Comparison of ENCODE assay signal across 9 cellular contexts in the genomic region with DNA sequence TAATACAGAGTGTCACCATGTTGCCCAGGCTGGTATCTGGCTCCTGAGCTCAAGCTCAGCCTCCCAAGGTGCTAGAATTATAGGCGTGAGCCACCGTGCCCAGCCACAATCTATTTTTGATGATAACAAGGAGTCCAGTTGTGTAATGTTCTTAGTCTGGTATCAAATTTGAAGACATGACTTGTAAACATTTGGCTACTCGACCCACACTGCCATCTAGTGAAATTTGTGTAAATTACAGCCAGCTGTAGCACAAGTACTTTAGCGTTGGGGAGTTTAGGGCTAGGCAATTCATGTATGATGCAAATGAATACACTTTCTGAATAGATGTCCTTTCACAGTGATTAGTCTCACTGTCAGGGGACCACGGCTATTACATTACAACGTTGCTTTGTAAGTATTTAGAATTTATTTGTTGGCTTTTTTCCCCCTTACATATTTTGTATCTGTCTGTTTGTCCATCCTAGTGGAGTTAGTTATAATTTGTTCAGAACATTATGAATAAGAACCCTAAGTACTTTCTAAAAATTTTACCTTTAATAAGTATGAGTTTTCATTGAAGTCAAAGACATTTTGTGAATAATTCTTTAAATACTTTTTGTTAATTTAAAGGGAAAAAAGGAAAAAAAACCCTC.
DNase-seq lines count a peak whose midpoint lies in the region; ATAC-seq and TF ChIP-seq lines count a peak whose summit lies in the region.
"Had no signal": no experiment of that assay in that cellular context is flagged by ENCODE, and none has a peak within 500 bp of the region (broad histone marks: within the 10 kb centered on the region; RNA-seq: fewer than 3 reads in every experiment).

No MANE protein-coding gene starts in this region.

- peak; percentile 96 for ATAC-seq in HG02678 (IDR thresholded peaks at IDR 0.05; ENCODE audit: unreplicated experiment)
- ATAC-seq in SK-N-SH treated with all-trans-retinoic acid at 6 μM for 48 hours: peak; percentile 93
- ATAC-seq in sciatic nerve: peak; percentile 83

- 0 to 1% (median 1%) methylated on average over 6 of the region's 6 CpGs for WGBS in adrenal gland, 4 donors

- H3K36me3 ChIP-seq in adrenal gland (replicated peaks in 1 of 2) (no peaks in the 10 kb centered on the region), left ventricle myocardium inferior (no peaks in the 10 kb centered on the region)
- H3K36me3 ChIP-seq: BLaER1 had no signal

- intact Hi-C loops in adrenal gland (cut with DNase I): loop anchor here (5.0 to 10.0 kb wide), 3 partner anchors 272 to 412 kb away; no protein-coding TSS in a partner anchor
- intact Hi-C loops in left ventricle myocardium inferior (cut with micrococcal nuclease): loop anchor here (5.0 kb wide), 1 partner anchor 279 kb away; no protein-coding TSS in a partner anchor
- intact Hi-C loops in sciatic nerve (cut with DNase I): no loop called here

- peak; percentile 52 to 69 for DNase-seq in NCI-H2081 (lab: John Stamatoyannopoulos, UW)
- no peak for DNase-seq in NCI-H2081 treated with DMSO at 0.1 percent for 48 hours (lab: John Stamatoyannopoulos, UW)
- peak; percentile 41 for DNase-seq in NCI-H1092 (lab: John Stamatoyannopoulos, UW)
- DNase-seq in adrenal gland: peak; percentile 48 to 86 (median 63)
- DNase-seq in left ventricle myocardium inferior: no peak
- no peak for DNase-seq in sciatic nerve (ENCODE audit: low spot score)

- no peak overlapping the region for H3K4me3 ChIP-seq in adrenal gland
- H3K4me3 ChIP-seq in left ventricle myocardium inferior: no peak overlapping the region
- H3K4me3 ChIP-seq: BLaER1 had no signal

- H3K27ac ChIP-seq in adrenal gland (no peak overlapping the region), left ventricle myocardium inferior (replicated peaks) (no peak overlapping the region)
- H3K27ac ChIP-seq: BLaER1 had no signal

- H3K4me1 ChIP-seq in adrenal gland (replicated peaks in 1 of 2) (no peaks in the 10 kb centered on the region), left ventricle myocardium inferior (peaks cover 9% of the 10 kb centered on the region)
- H3K4me1 ChIP-seq: BLaER1 had no signal

- TF ChIP-seq POLR2A in adrenal gland (IDR thresholded peaks at IDR 0.05): no peak

- no peaks in the 10 kb centered on the region for H3K9me3 ChIP-seq in adrenal gland (replicated peaks in 1 of 3)
- no peaks in the 10 kb centered on the region for H3K9me3 ChIP-seq in left ventricle myocardium inferior (replicated peaks)
- H3K9me3 ChIP-seq: BLaER1 had no signal

- TF ChIP-seq CTCF in adrenal gland (IDR thresholded peaks at IDR 0.05): peak; percentile 85 to 94 (median 88)
- TF ChIP-seq CTCF in left ventricle myocardium inferior (IDR thresholded peaks at IDR 0.05; ENCODE audit: borderline replicate concordance): peak; percentile 90

- peaks cover 6% of the 10 kb centered on the region for H3K27me3 ChIP-seq in adrenal gland
- peaks cover 17% of the 10 kb centered on the region for H3K27me3 ChIP-seq in left ventricle myocardium inferior (ENCODE audit: low read depth)
- H3K27me3 ChIP-seq: BLaER1 had no signal

TF ChIP-seq in SK-N-SH treated with all-trans-retinoic acid at 6 μM for 48 hours, 23 proteins besides CTCF, POLR2A, EP300 and RAD21:
- TF ChIP-seq, protein P1, sequence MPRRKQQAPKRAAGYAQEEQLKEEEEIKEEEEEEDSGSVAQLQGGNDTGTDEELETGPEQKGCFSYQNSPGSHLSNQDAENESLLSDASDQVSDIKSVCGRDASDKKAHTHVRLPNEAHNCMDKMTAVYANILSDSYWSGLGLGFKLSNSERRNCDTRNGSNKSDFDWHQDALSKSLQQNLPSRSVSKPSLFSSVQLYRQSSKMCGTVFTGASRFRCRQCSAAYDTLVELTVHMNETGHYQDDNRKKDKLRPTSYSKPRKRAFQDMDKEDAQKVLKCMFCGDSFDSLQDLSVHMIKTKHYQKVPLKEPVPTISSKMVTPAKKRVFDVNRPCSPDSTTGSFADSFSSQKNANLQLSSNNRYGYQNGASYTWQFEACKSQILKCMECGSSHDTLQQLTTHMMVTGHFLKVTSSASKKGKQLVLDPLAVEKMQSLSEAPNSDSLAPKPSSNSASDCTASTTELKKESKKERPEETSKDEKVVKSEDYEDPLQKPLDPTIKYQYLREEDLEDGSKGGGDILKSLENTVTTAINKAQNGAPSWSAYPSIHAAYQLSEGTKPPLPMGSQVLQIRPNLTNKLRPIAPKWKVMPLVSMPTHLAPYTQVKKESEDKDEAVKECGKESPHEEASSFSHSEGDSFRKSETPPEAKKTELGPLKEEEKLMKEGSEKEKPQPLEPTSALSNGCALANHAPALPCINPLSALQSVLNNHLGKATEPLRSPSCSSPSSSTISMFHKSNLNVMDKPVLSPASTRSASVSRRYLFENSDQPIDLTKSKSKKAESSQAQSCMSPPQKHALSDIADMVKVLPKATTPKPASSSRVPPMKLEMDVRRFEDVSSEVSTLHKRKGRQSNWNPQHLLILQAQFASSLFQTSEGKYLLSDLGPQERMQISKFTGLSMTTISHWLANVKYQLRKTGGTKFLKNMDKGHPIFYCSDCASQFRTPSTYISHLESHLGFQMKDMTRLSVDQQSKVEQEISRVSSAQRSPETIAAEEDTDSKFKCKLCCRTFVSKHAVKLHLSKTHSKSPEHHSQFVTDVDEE (CRISPR knock-in tag; IDR thresholded peaks at IDR 0.05): no peak
- TF ChIP-seq, protein P2, sequence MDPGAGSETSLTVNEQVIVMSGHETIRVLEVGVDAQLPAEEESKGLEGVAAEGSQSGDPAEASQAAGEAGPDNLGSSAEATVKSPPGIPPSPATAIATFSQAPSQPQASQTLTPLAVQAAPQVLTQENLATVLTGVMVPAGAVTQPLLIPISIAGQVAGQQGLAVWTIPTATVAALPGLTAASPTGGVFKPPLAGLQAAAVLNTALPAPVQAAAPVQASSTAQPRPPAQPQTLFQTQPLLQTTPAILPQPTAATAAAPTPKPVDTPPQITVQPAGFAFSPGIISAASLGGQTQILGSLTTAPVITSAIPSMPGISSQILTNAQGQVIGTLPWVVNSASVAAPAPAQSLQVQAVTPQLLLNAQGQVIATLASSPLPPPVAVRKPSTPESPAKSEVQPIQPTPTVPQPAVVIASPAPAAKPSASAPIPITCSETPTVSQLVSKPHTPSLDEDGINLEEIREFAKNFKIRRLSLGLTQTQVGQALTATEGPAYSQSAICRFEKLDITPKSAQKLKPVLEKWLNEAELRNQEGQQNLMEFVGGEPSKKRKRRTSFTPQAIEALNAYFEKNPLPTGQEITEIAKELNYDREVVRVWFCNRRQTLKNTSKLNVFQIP (CRISPR knock-in tag; IDR thresholded peaks at IDR 0.05; ENCODE audit: borderline replicate concordance, low read depth): no peak
- TF ChIP-seq PPARA (CRISPR knock-in tag; IDR thresholded peaks at IDR 0.05; ENCODE audit: borderline replicate concordance) (no peak), GLIS3 (CRISPR knock-in tag; IDR thresholded peaks at IDR 0.05) (no peak), ZNF8 (CRISPR knock-in tag; IDR thresholded peaks at IDR 0.05) (no peak), ZNF565 (CRISPR knock-in tag; conservative IDR thresholded peaks at IDR 0.05; ENCODE audit: low read depth) (no peak), BACH2 (CRISPR knock-in tag; IDR thresholded peaks at IDR 0.05; ENCODE audit: borderline replicate concordance) (no peak), ZFP3 (CRISPR knock-in tag; IDR thresholded peaks at IDR 0.05) (no peak), OSR1 (CRISPR knock-in tag; IDR thresholded peaks at IDR 0.05) (no peak), ARNTL (CRISPR knock-in tag; IDR thresholded peaks at IDR 0.05; ENCODE audit: borderline replicate concordance, low read depth) (no peak)
- TF ChIP-seq, protein P3, sequence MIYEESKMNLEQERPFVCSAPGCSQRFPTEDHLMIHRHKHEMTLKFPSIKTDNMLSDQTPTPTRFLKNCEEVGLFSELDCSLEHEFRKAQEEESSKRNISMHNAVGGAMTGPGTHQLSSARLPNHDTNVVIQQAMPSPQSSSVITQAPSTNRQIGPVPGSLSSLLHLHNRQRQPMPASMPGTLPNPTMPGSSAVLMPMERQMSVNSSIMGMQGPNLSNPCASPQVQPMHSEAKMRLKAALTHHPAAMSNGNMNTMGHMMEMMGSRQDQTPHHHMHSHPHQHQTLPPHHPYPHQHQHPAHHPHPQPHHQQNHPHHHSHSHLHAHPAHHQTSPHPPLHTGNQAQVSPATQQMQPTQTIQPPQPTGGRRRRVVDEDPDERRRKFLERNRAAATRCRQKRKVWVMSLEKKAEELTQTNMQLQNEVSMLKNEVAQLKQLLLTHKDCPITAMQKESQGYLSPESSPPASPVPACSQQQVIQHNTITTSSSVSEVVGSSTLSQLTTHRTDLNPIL (CRISPR knock-in tag; IDR thresholded peaks at IDR 0.05; ENCODE audit: low read depth): no peak

Comparison
In these comparisons a context has a peak if more than half of its experiments do, and no peak if none do; other contexts are left out.
1. DNase-seq: peak in NCI-H2081 (2 of 2), NCI-H1092 (single experiment) and adrenal gland (7 of 7); none in NCI-H2081 treated with DMSO at 0.1 percent for 48 hours (single experiment), left ventricle myocardium inferior (single experiment) and sciatic nerve (single experiment).
2. Peak in every context shown above with its lines, with median percentiles within 50 percentile points of each other: ATAC-seq.